ENCODE assay signal across 2 cellular contexts in the genomic region with DNA sequence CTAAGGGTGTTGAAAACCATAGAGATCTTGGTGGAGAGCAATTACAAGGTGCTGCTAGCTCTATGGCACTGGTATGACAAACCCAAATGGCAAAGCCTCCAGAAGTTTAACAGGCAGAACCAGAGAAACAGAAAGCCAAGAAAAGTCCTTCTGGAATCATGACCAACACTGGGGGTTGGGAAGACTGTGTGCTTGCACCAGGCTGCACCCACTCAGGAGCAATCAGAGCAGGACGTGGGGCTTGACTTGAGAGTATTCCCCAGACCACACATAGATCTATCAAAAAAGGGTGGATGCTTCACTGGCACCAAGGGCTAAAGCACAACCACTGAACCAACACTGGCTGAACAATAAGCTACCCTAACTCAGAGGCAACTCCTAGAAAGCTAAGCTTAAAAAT.
TF ChIP-seq lines count a peak whose summit lies in the region.

No MANE protein-coding gene starts in this region.

TF ChIP-seq in GM23338, 12 proteins besides CTCF, POLR2A, EP300 and RAD21:
- no peak for TF ChIP-seq STAT1 (IDR thresholded peaks at IDR 0.05; ENCODE audit: unreplicated experiment)
- TF ChIP-seq JUNB (IDR thresholded peaks at IDR 0.05; ENCODE audit: unreplicated experiment), result no peak
- no peak for TF ChIP-seq NANOG (IDR thresholded peaks at IDR 0.05; ENCODE audit: borderline replicate concordance)
- no peak for TF ChIP-seq CREB1 (CRISPR knock-in tag; IDR thresholded peaks at IDR 0.05; ENCODE audit: low read depth)
- no peak for TF ChIP-seq POLR2AphosphoS5 (IDR thresholded peaks at IDR 0.05; ENCODE audit: low read depth)
- TF ChIP-seq, protein P1, sequence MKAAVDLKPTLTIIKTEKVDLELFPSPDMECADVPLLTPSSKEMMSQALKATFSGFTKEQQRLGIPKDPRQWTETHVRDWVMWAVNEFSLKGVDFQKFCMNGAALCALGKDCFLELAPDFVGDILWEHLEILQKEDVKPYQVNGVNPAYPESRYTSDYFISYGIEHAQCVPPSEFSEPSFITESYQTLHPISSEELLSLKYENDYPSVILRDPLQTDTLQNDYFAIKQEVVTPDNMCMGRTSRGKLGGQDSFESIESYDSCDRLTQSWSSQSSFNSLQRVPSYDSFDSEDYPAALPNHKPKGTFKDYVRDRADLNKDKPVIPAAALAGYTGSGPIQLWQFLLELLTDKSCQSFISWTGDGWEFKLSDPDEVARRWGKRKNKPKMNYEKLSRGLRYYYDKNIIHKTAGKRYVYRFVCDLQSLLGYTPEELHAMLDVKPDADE (IDR thresholded peaks at IDR 0.05), result no peak
- TF ChIP-seq EZH2phosphoT487 (IDR thresholded peaks at IDR 0.05; ENCODE audit: unreplicated experiment), result no peak
- TF ChIP-seq ZNF331 (CRISPR knock-in tag; IDR thresholded peaks at IDR 0.05; ENCODE audit: low read depth), result no peak
- TF ChIP-seq EZH2 (IDR thresholded peaks at IDR 0.05; ENCODE audit: low read depth, unreplicated experiment), result no peak
- no peak for TF ChIP-seq ZNF114 (CRISPR knock-in tag; IDR thresholded peaks at IDR 0.05)

TF ChIP-seq in GM12891, 5 proteins besides CTCF, POLR2A, EP300 and RAD21:
- TF ChIP-seq POLR2AphosphoS5 (IDR thresholded peaks at IDR 0.05; ENCODE audit: low read depth, low read length) (no peak), POU2F2 (IDR thresholded peaks at IDR 0.05; ENCODE audit: low read depth, low read length) (no peak), TAF1 (IDR thresholded peaks at IDR 0.05; ENCODE audit: low read depth, low read length) (no peak), PAX5 (IDR thresholded peaks at IDR 0.05; ENCODE audit: insufficient read depth, low read length, severe bottlenecking) (no peak), SPI1 (IDR thresholded peaks at IDR 0.05; ENCODE audit: low read depth, low read length) (no peak)
